ENCODE assay signal across 24 cellular contexts in genomic region chr12:81288651-81289050, GRCh38.
DNase-seq lines count a peak whose midpoint lies in the region; FAIRE-seq and TF ChIP-seq lines count a peak whose summit lies in the region.
"Had no signal": no experiment of that assay in that cellular context is flagged by ENCODE, and none has a peak within 500 bp of the region (broad histone marks: within the 10 kb centered on the region; RNA-seq: fewer than 3 reads in every experiment).

No MANE protein-coding gene starts in this region.

- no peak for TF ChIP-seq CTCF in D721Med (IDR thresholded peaks at IDR 0.05; ENCODE audit: insufficient read depth, missing control alignments)

- no peak for DNase-seq in D721Med (ENCODE audit: insufficient read length, low spot score)
- DNase-seq in stimulated activated CD4-positive, alpha-beta T cell treated with anti-CD3 and anti-CD28 coated beads, Interleukin-1b, Interleukin-23, amount 100 ng/mL, for 48 hours = no peak
- DNase-seq: 8988T; ACHN; AML-193; BE2C; C1 segment of cervical spinal cord; Caco-2; Calu3; CD4-positive, alpha-beta memory T cell; CD4-positive, alpha-beta T cell; CD4-positive, CD25-positive, alpha-beta regulatory T cell; CD8-positive, alpha-beta memory T cell; CD8-positive, alpha-beta T cell; COR-L47; DMS 273 treated with DMSO at 0.1 percent for 48 hours; DMS153; DMS53; DMS79; DMS79 treated with DMSO at 0.1 percent for 48 hours; DND-41; EL had no signal

- FAIRE-seq in D721Med (lab: Jason Lieb, UNC) = peak; percentile 77
- FAIRE-seq: A204.1, A549 had no signal
